In genomic region chr2:229922449-229923386, GRCh38 we compare ENCODE assay signal across 1 cellular context.
TF ChIP-seq lines count a peak whose summit lies in the region.

Gene FBXO36 (plus strand): TSS chr2:229922503. CDS start chr2:229922514, 11 bp downstream.

TF ChIP-seq in HepG2, 621 proteins besides CTCF, POLR2A, EP300 and RAD21 (continued from another document and continues in another):
- TF ChIP-seq MTERF4 (CRISPR knock-in tag; IDR thresholded peaks at IDR 0.05) (no peak), ZNF607 (CRISPR knock-in tag; IDR thresholded peaks at IDR 0.05; ENCODE audit: borderline replicate concordance) (no peak; the same call in 1 of the 2 replicates), ZSCAN21 (CRISPR knock-in tag; IDR thresholded peaks at IDR 0.05; ENCODE audit: borderline replicate concordance) (peak; percentile 36; the same call in 1 of the 2 replicates), ZBTB33 (CRISPR knock-in tag; IDR thresholded peaks at IDR 0.05) (no peak), GABPA (IDR thresholded peaks at IDR 0.05; ENCODE audit: low read depth, low read length) (peak; percentile 67), GABPA (CRISPR knock-in tag; IDR thresholded peaks at IDR 0.05; ENCODE audit: low read depth) (peak; percentile 65), ELF3 (CRISPR knock-in tag; IDR thresholded peaks at IDR 0.05) (no peak), GTF3A (CRISPR knock-in tag; conservative IDR thresholded peaks at IDR 0.05) (no peak), FLYWCH1 (CRISPR knock-in tag; IDR thresholded peaks at IDR 0.05) (no peak), RNF219 (CRISPR knock-in tag; IDR thresholded peaks at IDR 0.05) (no peak), LCORL (IDR thresholded peaks at IDR 0.05) (no peak), LCORL (CRISPR knock-in tag; IDR thresholded peaks at IDR 0.05) (peak; percentile 26; the same call in 1 of the 2 replicates), KAT2B (IDR thresholded peaks at IDR 0.05; ENCODE audit: borderline replicate concordance, low read depth, low read length) (no peak), SMAD1 (CRISPR knock-in tag; IDR thresholded peaks at IDR 0.05; ENCODE audit: borderline replicate concordance, low read depth) (peak; percentile 68; the same call in 1 of the 2 replicates), ZKSCAN1 (IDR thresholded peaks at IDR 0.05; ENCODE audit: low read length) (no peak), ZNF552 (CRISPR knock-in tag; IDR thresholded peaks at IDR 0.05; ENCODE audit: borderline replicate concordance) (peak; percentile 56; the same call in 1 of the 2 replicates), UBTF (CRISPR knock-in tag; IDR thresholded peaks at IDR 0.05) (peak; percentile 92), MXD3 (CRISPR knock-in tag; IDR thresholded peaks at IDR 0.05) (peak; percentile 75), SNAI1 (CRISPR knock-in tag; IDR thresholded peaks at IDR 0.05; ENCODE audit: borderline replicate concordance) (peak; percentile 84; the same call in 1 of the 2 replicates), ZNF232 (CRISPR knock-in tag; IDR thresholded peaks at IDR 0.05; ENCODE audit: borderline replicate concordance) (peak; percentile 81; the same call in 1 of the 2 replicates), HNRNPL (IDR thresholded peaks at IDR 0.05; ENCODE audit: low read depth, low read length) (0 out of 2 replicates have a peak, but pooled peaks have one; percentile 10), RORA (CRISPR knock-in tag; IDR thresholded peaks at IDR 0.05) (0 out of 2 replicates have a peak, but pooled peaks have one; percentile 32), ZSCAN9 (CRISPR knock-in tag; IDR thresholded peaks at IDR 0.05; ENCODE audit: borderline replicate concordance) (no peak), ZBTB7A (CRISPR knock-in tag; IDR thresholded peaks at IDR 0.05) (0 out of 2 replicates have a peak, but pooled peaks have one; percentile 11), NR3C1 (CRISPR knock-in tag; IDR thresholded peaks at IDR 0.05) (0 out of 2 replicates have a peak, but pooled peaks have one; percentile 45), ZNF350 (CRISPR knock-in tag; IDR thresholded peaks at IDR 0.05; ENCODE audit: borderline replicate concordance, low read depth) (peak; percentile 89; the same call in 1 of the 2 replicates), NFKB2 (CRISPR knock-in tag; IDR thresholded peaks at IDR 0.05; ENCODE audit: borderline replicate concordance) (peak; percentile 94), ZNF546 (CRISPR knock-in tag; conservative IDR thresholded peaks at IDR 0.05) (peak; percentile 73; the same call in 1 of the 2 replicates), KDM6A (CRISPR knock-in tag; IDR thresholded peaks at IDR 0.05; ENCODE audit: low read depth) (no peak), ZNF574 (CRISPR knock-in tag; IDR thresholded peaks at IDR 0.05) (peak; percentile 51; the same call in 1 of the 2 replicates), ZNF343 (CRISPR knock-in tag; IDR thresholded peaks at IDR 0.05) (no peak; the same call in 1 of the 2 replicates), TGIF2 (CRISPR knock-in tag; IDR thresholded peaks at IDR 0.05) (no peak), POGK (CRISPR knock-in tag; conservative IDR thresholded peaks at IDR 0.05) (peak; percentile 89; the same call in 1 of the 2 replicates), THYN1 (CRISPR knock-in tag; IDR thresholded peaks at IDR 0.05; ENCODE audit: borderline replicate concordance, low read depth) (no peak), ISX (CRISPR knock-in tag; conservative IDR thresholded peaks at IDR 0.05) (0 out of 2 replicates have a peak, but pooled peaks have one; percentile 63), MEIS2 (CRISPR knock-in tag; IDR thresholded peaks at IDR 0.05) (peak; percentile 64; the same call in 1 of the 2 replicates), E2F5 (CRISPR knock-in tag; conservative IDR thresholded peaks at IDR 0.05) (0 out of 2 replicates have a peak, but pooled peaks have one; percentile 23), HDAC2 (CRISPR knock-in tag; IDR thresholded peaks at IDR 0.05) (0 out of 2 replicates have a peak, but pooled peaks have one; percentile 10), DBP (CRISPR knock-in tag; IDR thresholded peaks at IDR 0.05; ENCODE audit: not compliant biosample characterization) (no peak), ZBTB14 (CRISPR knock-in tag; IDR thresholded peaks at IDR 0.05) (0 out of 2 replicates have a peak, but pooled peaks have one; percentile 5), ZNF777 (CRISPR knock-in tag; IDR thresholded peaks at IDR 0.05) (peak; percentile 91), MEF2D (CRISPR knock-in tag; IDR thresholded peaks at IDR 0.05) (0 out of 2 replicates have a peak, but pooled peaks have one; percentile 37), KAT8 (CRISPR knock-in tag; IDR thresholded peaks at IDR 0.05) (peak; percentile 61; the same call in 1 of the 2 replicates)
